Comparison of ENCODE assay signal across 17 cellular contexts in genomic region chr11:83975984-83976383, GRCh38.
"Had no signal": no experiment of that assay in that cellular context is flagged by ENCODE, and none has a peak within 500 bp of the region (broad histone marks: within the 10 kb centered on the region; RNA-seq: fewer than 3 reads in every experiment).

No MANE protein-coding gene starts in this region.

- H3K27ac ChIP-seq: breast epithelium, esophagus muscularis mucosa, psoas muscle, right lobe of liver had no signal

- H3K27me3 Mint-ChIP-seq: activated naive CD4-positive, alpha-beta T cell treated with anti-CD3 and anti-CD28 coated beads, Interleukin-2, amount 50 U/mL, for 24 hours had no signal

- ATAC-seq: left lobe of liver; mucosa of descending colon; naive thymus-derived CD8-positive, alpha-beta T cell; psoas muscle; right lobe of liver; stimulated activated memory B cell treated with anti-CD40 and anti-IgM and Interleukin-4, amounts not matched to agents 10 μg/mL and 1 μg/mL and 100 μg/mL, for 72 hours had no signal

- H3K9me3 Mint-ChIP-seq: activated naive CD4-positive, alpha-beta T cell treated with anti-CD3 and anti-CD28 coated beads, Interleukin-2, amount 50 U/mL, for 24 hours; stimulated activated memory B cell treated with anti-CD40 and anti-IgM and Interleukin-4, amounts not matched to agents 10 μg/mL and 1 μg/mL and 100 μg/mL, for 72 hours had no signal

- H3K27me3 ChIP-seq: breast epithelium, esophagus muscularis mucosa, right lobe of liver had no signal

- H3K4me1 ChIP-seq: breast epithelium, psoas muscle had no signal

- H3K4me1 Mint-ChIP-seq: activated naive CD4-positive, alpha-beta T cell treated with anti-CD3 and anti-CD28 coated beads, Interleukin-2, amount 50 U/mL, for 24 hours; naive thymus-derived CD8-positive, alpha-beta T cell; stimulated activated memory B cell treated with anti-CD40 and anti-IgM and Interleukin-4, amounts not matched to agents 10 μg/mL and 1 μg/mL and 100 μg/mL, for 72 hours had no signal

- H3K27ac Mint-ChIP-seq: activated naive CD4-positive, alpha-beta T cell treated with anti-CD3 and anti-CD28 coated beads, Interleukin-2, amount 50 U/mL, for 24 hours; naive thymus-derived CD8-positive, alpha-beta T cell; stimulated activated memory B cell treated with anti-CD40 and anti-IgM and Interleukin-4, amounts not matched to agents 10 μg/mL and 1 μg/mL and 100 μg/mL, for 72 hours had no signal

- H3K4me3 ChIP-seq: breast epithelium, esophagus muscularis mucosa, mucosa of descending colon, psoas muscle, right lobe of liver had no signal

- H3K36me3 ChIP-seq: breast epithelium, esophagus muscularis mucosa, right lobe of liver had no signal

- H3K4me3 Mint-ChIP-seq: activated naive CD4-positive, alpha-beta T cell treated with anti-CD3 and anti-CD28 coated beads, Interleukin-2, amount 50 U/mL, for 24 hours; naive thymus-derived CD8-positive, alpha-beta T cell; stimulated activated memory B cell treated with anti-CD40 and anti-IgM and Interleukin-4, amounts not matched to agents 10 μg/mL and 1 μg/mL and 100 μg/mL, for 72 hours had no signal

- H3K9me3 ChIP-seq: breast epithelium, esophagus muscularis mucosa, mucosa of descending colon, psoas muscle, right lobe of liver had no signal

- DNase-seq: activated CD4-positive, alpha-beta T cell treated with anti-CD3 and anti-CD28 coated beads, Interleukin-2, amount 50 U/mL, for 1 hour; activated CD4-positive, CD25-positive, alpha-beta regulatory T cell; amygdala; glutamatergic neuron; mammary epithelial cell; mucosa of descending colon; naive thymus-derived CD8-positive, alpha-beta T cell; psoas muscle; right lobe of liver; stimulated activated CD4-positive, alpha-beta T cell treated with anti-CD3 and anti-CD28 coated beads, Interleukin-1b, Interleukin-23, amount 100 ng/mL, for 48 hours; T-helper 2 cell; trophoblast cell had no signal

- H3K36me3 Mint-ChIP-seq: activated naive CD4-positive, alpha-beta T cell treated with anti-CD3 and anti-CD28 coated beads, Interleukin-2, amount 50 U/mL, for 24 hours; naive thymus-derived CD8-positive, alpha-beta T cell; stimulated activated memory B cell treated with anti-CD40 and anti-IgM and Interleukin-4, amounts not matched to agents 10 μg/mL and 1 μg/mL and 100 μg/mL, for 72 hours had no signal
